Comparison of ENCODE assay signal across 9 cellular contexts in genomic region chr1:17588048-17588781, GRCh38. TPM values are rescaled to one million over a fixed set of nuclear protein-coding genes. Genes with fewer than 3 reads are reported as not detected.
DNase-seq lines count a peak whose midpoint lies in the region; TF ChIP-seq lines count a peak whose summit lies in the region.
"Had no signal": no experiment of that assay in that cellular context is flagged by ENCODE, and none has a peak within 500 bp of the region (broad histone marks: within the 10 kb centered on the region; RNA-seq: fewer than 3 reads in every experiment).

No MANE protein-coding gene starts in this region.

- no peak overlapping the region for H2AFZ ChIP-seq in neuronal stem cell (ENCODE audit: low read length)

- no peak overlapping the region for H2BK15ac ChIP-seq in neuronal stem cell (ENCODE audit: low read length)

- H3K27ac ChIP-seq in neuronal stem cell (replicated peaks; ENCODE audit: low read length): peak overlapping the region; percentile 78

- no peak overlapping the region for H3K4ac ChIP-seq in neuronal stem cell (ENCODE audit: low read length)

- peaks cover 8 to 59% of the 10 kb centered on the region in 2 donors for H3K36me3 ChIP-seq in neuronal stem cell (replicated peaks in 1 of 2; ENCODE audit: control insufficient read depth in 2 of 2, insufficient read depth in 2 of 2, low read length in 2 of 2)

- no peak overlapping the region for H3K14ac ChIP-seq in neuronal stem cell (ENCODE audit: low read length)

- H4K91ac ChIP-seq in neuronal stem cell (ENCODE audit: low read depth, low read length, poor library complexity): no peak overlapping the region

- H3K4me2 ChIP-seq in neuronal stem cell (ENCODE audit: insufficient read depth, low read length, poor library complexity, severe bottlenecking): no peak overlapping the region

- peak overlapping the region; percentile 78 for H2AK5ac ChIP-seq in neuronal stem cell (ENCODE audit: low read depth, low read length)

- peak; percentile 56 for DNase-seq in Caki2 (ENCODE audit: low read depth)
- peak; percentile 12 for DNase-seq in OCI-M1 (lab: John Stamatoyannopoulos, UW)
- DNase-seq in fibroblast of mammary gland (ENCODE audit: low read depth): peak; percentile 48
- no peak for DNase-seq in neuronal stem cell (ENCODE audit: low spot score)
- no peak for DNase-seq in HEK293T (ENCODE audit: extremely low spot score)
- no peak for DNase-seq in kidney glomerular epithelial cell (lab: John Stamatoyannopoulos, UW)
- no peak for DNase-seq in GM20000 (ENCODE audit: low spot score)
- DNase-seq in stimulated activated naive CD4-positive, alpha-beta T cell treated with Interleukin-2 at 50 U/mL for 16 hours (lab: John Stamatoyannopoulos, UW): no peak
- DNase-seq: NCI-H1436 had no signal

- H2BK120ac ChIP-seq in neuronal stem cell (ENCODE audit: low read depth, low read length): no peak overlapping the region

- no peak overlapping the region for H2BK12ac ChIP-seq in neuronal stem cell (ENCODE audit: low read length)

- peak overlapping the region; percentile 33 for H2BK5ac ChIP-seq in neuronal stem cell (ENCODE audit: low read length)

- no peaks in the 10 kb centered on the region for H3K27me3 ChIP-seq in neuronal stem cell (ENCODE audit: control insufficient read depth in 3 of 3, insufficient read depth in 3 of 3, low read depth in 1 of 3, low read length in 3 of 3)

- POLR2A ChIA-PET in HEK293T (lab: Yijun Ruan, JAX): interaction anchor here (1.3 kb wide), 1 partner anchor 75 kb away, joined by 4 read pairs; no protein-coding TSS in a partner anchor

- no peak overlapping the region for H3K4me3 ChIP-seq in fibroblast of mammary gland (ENCODE audit: control insufficient read depth, low read depth, low read length)
- H3K4me3 ChIP-seq in neuronal stem cell (ENCODE audit: low read length in 2 of 2): no peak overlapping the region

- TF ChIP-seq CTCF in fibroblast of mammary gland (conservative IDR thresholded peaks at IDR 0.05; ENCODE audit: control insufficient read depth, insufficient read depth, low read depth, low read length) (no peak), GM20000 (IDR thresholded peaks at IDR 0.05; ENCODE audit: extremely low read depth, missing control alignments) (no peak)

- in situ Hi-C loops in Caki2 (cut with HindIII; ENCODE audit: low pct_unique_long_range_greater_than_20kb, low sequenced_read_pairs): no loop called here

- CTCF ChIA-PET in HEK293T (lab: Yijun Ruan, JAX): interaction anchor here (0.8 to 1.3 kb wide), 2 partner anchors 13 to 86 kb away, joined by 3 to 4 read pairs; no protein-coding TSS in a partner anchor

- no peak overlapping the region for H3K23ac ChIP-seq in neuronal stem cell (ENCODE audit: low read depth, low read length, poor library complexity)

- H3K79me1 ChIP-seq in neuronal stem cell (ENCODE audit: low read depth, low read length): peaks cover 4% of the 10 kb centered on the region

- H3K9me3 ChIP-seq in neuronal stem cell (replicated peaks in 1 of 2; ENCODE audit: control insufficient read depth in 2 of 2, insufficient read depth in 1 of 2, low read depth in 1 of 2, low read length in 2 of 2): no peaks in the 10 kb centered on the region

- WGBS in neuronal stem cell (ENCODE audit: extremely low coverage in 2 of 2, insufficient read length in 2 of 2, insufficient replicate concordance in 1 of 2), 2 donors: no CpG with 5 or more reads among the region's 13 CpGs

- peak overlapping the region; percentile 55 for H3K18ac ChIP-seq in neuronal stem cell (ENCODE audit: low read length)

- H4K8ac ChIP-seq in neuronal stem cell (ENCODE audit: low read depth, low read length): peak overlapping the region; percentile 31

- peak overlapping the region; percentile 26 for H3K9ac ChIP-seq in neuronal stem cell (ENCODE audit: low read depth, low read length, poor library complexity)

- peaks cover 12 to 22% of the 10 kb centered on the region in 2 donors for H3K4me1 ChIP-seq in neuronal stem cell (ENCODE audit: control insufficient read depth in 2 of 2, insufficient read depth in 1 of 2, low read depth in 1 of 2, low read length in 2 of 2)

TF ChIP-seq in HEK293T, 16 proteins besides CTCF, POLR2A, EP300 and RAD21:
- TF ChIP-seq ZNF384 (IDR thresholded peaks at IDR 0.05) (no peak), LEF1 (IDR thresholded peaks at IDR 0.05; ENCODE audit: borderline replicate concordance) (no peak), FOXA1 (IDR thresholded peaks at IDR 0.05) (no peak), TARDBP (IDR thresholded peaks at IDR 0.05) (no peak), SP1 (IDR thresholded peaks at IDR 0.05) (no peak), FOXM1 (IDR thresholded peaks at IDR 0.05; ENCODE audit: borderline replicate concordance) (no peak), L3MBTL2 (conservative IDR thresholded peaks at IDR 0.05) (no peak), SUZ12 (IDR thresholded peaks at IDR 0.05) (no peak), ARNT (IDR thresholded peaks at IDR 0.05) (no peak), BHLHE40 (IDR thresholded peaks at IDR 0.05; ENCODE audit: borderline replicate concordance) (no peak), FOXK2 (IDR thresholded peaks at IDR 0.05) (no peak), ELF4 (IDR thresholded peaks at IDR 0.05) (no peak), HDGF (IDR thresholded peaks at IDR 0.05; ENCODE audit: borderline replicate concordance) (no peak), NFRKB (IDR thresholded peaks at IDR 0.05) (no peak), CTBP1 (IDR thresholded peaks at IDR 0.05; ENCODE audit: borderline replicate concordance) (no peak)
- TF ChIP-seq, protein P1, sequence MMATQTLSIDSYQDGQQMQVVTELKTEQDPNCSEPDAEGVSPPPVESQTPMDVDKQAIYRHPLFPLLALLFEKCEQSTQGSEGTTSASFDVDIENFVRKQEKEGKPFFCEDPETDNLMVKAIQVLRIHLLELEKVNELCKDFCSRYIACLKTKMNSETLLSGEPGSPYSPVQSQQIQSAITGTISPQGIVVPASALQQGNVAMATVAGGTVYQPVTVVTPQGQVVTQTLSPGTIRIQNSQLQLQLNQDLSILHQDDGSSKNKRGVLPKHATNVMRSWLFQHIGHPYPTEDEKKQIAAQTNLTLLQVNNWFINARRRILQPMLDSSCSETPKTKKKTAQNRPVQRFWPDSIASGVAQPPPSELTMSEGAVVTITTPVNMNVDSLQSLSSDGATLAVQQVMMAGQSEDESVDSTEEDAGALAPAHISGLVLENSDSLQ (IDR thresholded peaks at IDR 0.05): no peak

RNA-seq across cellular contexts. Expression of gene ARHGEF10L, which starts 48.7 kb away (rescaled TPM):
- total RNA-seq in Caki2 (2014; rRNA removed; shearing (Covaris generic); ENCODE audit: low replicate concordance): 23.1 and 31.0 TPM in 2 replicates
- 14.6 TPM for polyA plus RNA-seq in neuronal stem cell (2013, experiment 1 of 2)
- 14.8 TPM for polyA plus RNA-seq in neuronal stem cell (2013, experiment 2 of 2)

Comparison
In these comparisons a context has a peak if more than half of its experiments do, and no peak if none do; other contexts are left out.
1. DNase-seq: peak in Caki2 (single experiment), OCI-M1 (single experiment) and fibroblast of mammary gland (single experiment); none in neuronal stem cell (single experiment), HEK293T (single experiment), kidney glomerular epithelial cell (single experiment), GM20000 (single experiment) and stimulated activated naive CD4-positive, alpha-beta T cell treated with Interleukin-2 at 50 U/mL for 16 hours (single experiment).